8 cellular contexts compared by ENCODE assay signal in genomic region chr1:204565617-204566582, GRCh38. TPM values are rescaled to one million over a fixed set of nuclear protein-coding genes. Genes with fewer than 3 reads are reported as not detected.
DNase-seq lines count a peak whose midpoint lies in the region; ATAC-seq lines count a peak whose summit lies in the region.

No MANE protein-coding gene starts in this region.

- H3K14ac ChIP-seq in mesenchymal stem cell (ENCODE audit: low read length in 2 of 2): no peak overlapping the region

- H2BK5ac ChIP-seq in mesenchymal stem cell (ENCODE audit: low read depth, low read length, poor library complexity, severe bottlenecking): no peak overlapping the region

- no peak overlapping the region for H2BK12ac ChIP-seq in mesenchymal stem cell (ENCODE audit: low read length in 2 of 2)

- no peak overlapping the region for H3K4me2 ChIP-seq in mesenchymal stem cell (ENCODE audit: low read length, poor library complexity, severe bottlenecking)

- H3K4me1 Mint-ChIP-seq in stimulated activated effector memory CD8-positive, alpha-beta T cell treated with anti-CD3 and anti-CD28 coated beads, Interleukin-12 subunit alpha, Interleukin-12 subunit beta, amount 100 ng/mL, for 72 hours: peaks cover 35% of the 10 kb centered on the region

- H3K36me3 ChIP-seq in mesenchymal stem cell (ENCODE audit: control insufficient read depth in 1 of 2, insufficient read depth in 2 of 2, low read depth in 1 of 2, low read length in 2 of 2): peaks cover 11 to 12% of the 10 kb centered on the region in 2 experiments

- H3K36me3 Mint-ChIP-seq in stimulated activated effector memory CD8-positive, alpha-beta T cell treated with anti-CD3 and anti-CD28 coated beads, Interleukin-12 subunit alpha, Interleukin-12 subunit beta, amount 100 ng/mL, for 72 hours: peaks cover 31% of the 10 kb centered on the region

- H4K91ac ChIP-seq in mesenchymal stem cell (ENCODE audit: low read length): no peak overlapping the region

- H3K23ac ChIP-seq in mesenchymal stem cell (ENCODE audit: low read length in 2 of 2): no peak overlapping the region

- 22% methylated on average over 10 of the region's 13 CpGs for WGBS in mesenchymal stem cell

- H3K9me3 Mint-ChIP-seq in stimulated activated effector memory CD8-positive, alpha-beta T cell treated with anti-CD3 and anti-CD28 coated beads, Interleukin-12 subunit alpha, Interleukin-12 subunit beta, amount 100 ng/mL, for 72 hours: no peaks in the 10 kb centered on the region

- peaks cover 1% of the 10 kb centered on the region for H3K79me1 ChIP-seq in mesenchymal stem cell (replicated peaks; ENCODE audit: low read length, poor library complexity, severe bottlenecking)

- no peaks in the 10 kb centered on the region for H3K9me3 ChIP-seq in mesenchymal stem cell (ENCODE audit: control insufficient read depth, low read length)

- no peak overlapping the region for H2BK15ac ChIP-seq in mesenchymal stem cell (ENCODE audit: low read depth, poor library complexity, severe bottlenecking)

- no peak overlapping the region for H2BK120ac ChIP-seq in mesenchymal stem cell (ENCODE audit: low read depth, low read length)

- H3K18ac ChIP-seq in mesenchymal stem cell (ENCODE audit: low read depth in 1 of 2, low read length in 2 of 2): no peak overlapping the region

- no peak overlapping the region for H3K9ac ChIP-seq in mesenchymal stem cell (ENCODE audit: low read length)

- DNase-seq in ELR (ENCODE audit: low read depth) (peak; percentile 82), NCI-H524 treated with DMSO at 0.1 percent for 48 hours (lab: John Stamatoyannopoulos, UW) (peak; percentile 65), ecto neural progenitor cell (ENCODE audit: low spot score) (peak; percentile 70), mesenchymal stem cell (peak; percentile 80)
- peak; percentile 43 for DNase-seq in activated CD4-positive, alpha-beta T cell treated with anti-CD3 and anti-CD28 coated beads, Interleukin-2, amount 50 U/mL, for 1 hour
- DNase-seq in stimulated activated effector memory CD8-positive, alpha-beta T cell treated with anti-CD3 and anti-CD28 coated beads, Interleukin-12 subunit alpha, Interleukin-12 subunit beta, amount 100 ng/mL, for 72 hours (ENCODE audit: low spot score in 2 of 2): peak; percentile 29 to 64

- H3K4me3 Mint-ChIP-seq in stimulated activated effector memory CD8-positive, alpha-beta T cell treated with anti-CD3 and anti-CD28 coated beads, Interleukin-12 subunit alpha, Interleukin-12 subunit beta, amount 100 ng/mL, for 72 hours: no peak overlapping the region

- H3K4me1 ChIP-seq in mesenchymal stem cell (ENCODE audit: control insufficient read depth, insufficient read depth, low read depth, low read length): no peaks in the 10 kb centered on the region

- no peak overlapping the region for H3K4me3 ChIP-seq in mesenchymal stem cell (ENCODE audit: insufficient read depth in 1 of 2, low read depth in 1 of 2, low read length in 2 of 2)

- no peak overlapping the region for H3K27ac ChIP-seq in mesenchymal stem cell (ENCODE audit: low read length, poor library complexity, severe bottlenecking)

- no peak overlapping the region for H2AK5ac ChIP-seq in mesenchymal stem cell (ENCODE audit: low read length, severe bottlenecking)

- H2AFZ ChIP-seq in mesenchymal stem cell (ENCODE audit: low read depth, low read length): no peak overlapping the region

- H3K27me3 ChIP-seq in mesenchymal stem cell (ENCODE audit: control insufficient read depth in 1 of 2, insufficient read depth in 1 of 2, low read length in 2 of 2): no peaks in the 10 kb centered on the region

- H3K4ac ChIP-seq in mesenchymal stem cell (ENCODE audit: low read depth in 1 of 2, low read length in 2 of 2): no peak overlapping the region

- no peak overlapping the region for H4K8ac ChIP-seq in mesenchymal stem cell (ENCODE audit: low read length)

- ATAC-seq in HG03571 (IDR thresholded peaks at IDR 0.05; ENCODE audit: unreplicated experiment) (peak; percentile 47), GM18520 (IDR thresholded peaks at IDR 0.05; ENCODE audit: unreplicated experiment) (no peak)
- peak; percentile 84 for ATAC-seq in stimulated activated effector memory CD8-positive, alpha-beta T cell treated with anti-CD3 and anti-CD28 coated beads, Interleukin-12 subunit alpha, Interleukin-12 subunit beta, amount 100 ng/mL, for 72 hours

- peak overlapping the region; percentile 8 for H3K27ac Mint-ChIP-seq in stimulated activated effector memory CD8-positive, alpha-beta T cell treated with anti-CD3 and anti-CD28 coated beads, Interleukin-12 subunit alpha, Interleukin-12 subunit beta, amount 100 ng/mL, for 72 hours

RNA-seq across cellular contexts. Expression of gene MDM4, which starts 49.7 kb away (rescaled TPM):
- 10.6 TPM for polyA plus RNA-seq in mesenchymal stem cell (2013, experiment 1 of 2)
- polyA plus RNA-seq in mesenchymal stem cell (2013, experiment 2 of 2): 9.5 TPM
